1 cellular context compared by ENCODE assay signal in the genomic region with DNA sequence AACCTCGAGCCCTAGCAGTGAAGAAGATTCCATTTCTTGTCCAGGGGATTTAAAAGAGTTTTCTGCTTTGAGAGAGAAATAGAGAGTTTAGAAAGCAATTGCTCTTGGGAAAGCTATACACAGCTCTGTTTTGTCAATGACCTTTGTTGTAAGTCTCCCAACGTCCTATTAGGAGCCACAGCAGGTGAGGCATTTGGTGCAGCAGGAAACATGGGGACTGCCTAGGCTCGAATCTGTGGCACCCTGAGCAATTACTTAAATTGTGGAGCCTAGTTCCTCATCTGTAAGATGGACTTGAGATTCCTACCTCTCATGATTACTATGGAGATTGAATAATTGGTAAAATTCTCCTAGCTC.
TF ChIP-seq lines count a peak whose summit lies in the region.

No MANE protein-coding gene starts in this region.

TF ChIP-seq in IMR-90, 13 proteins besides CTCF, POLR2A, EP300 and RAD21:
- TF ChIP-seq MAZ (IDR thresholded peaks at IDR 0.05; ENCODE audit: borderline replicate concordance, low read depth, low read length) (no peak), RFX5 (IDR thresholded peaks at IDR 0.05; ENCODE audit: low read depth, low read length) (no peak), NFE2L2 (IDR thresholded peaks at IDR 0.05; ENCODE audit: low read depth, low read length) (no peak), MXI1 (IDR thresholded peaks at IDR 0.05; ENCODE audit: borderline replicate concordance, low read depth, low read length) (no peak), SMC3 (IDR thresholded peaks at IDR 0.05; ENCODE audit: low read depth, low read length) (no peak), CHD1 (IDR thresholded peaks at IDR 0.05; ENCODE audit: low read depth, low read length) (no peak), FOS (IDR thresholded peaks at IDR 0.05; ENCODE audit: low read depth, low read length) (no peak), MAFK (IDR thresholded peaks at IDR 0.05; ENCODE audit: low read depth, low read length) (no peak), CEBPB (IDR thresholded peaks at IDR 0.05; ENCODE audit: low read depth, low read length) (no peak), RCOR1 (IDR thresholded peaks at IDR 0.05; ENCODE audit: insufficient replicate concordance, low read length) (no peak), BHLHE40 (IDR thresholded peaks at IDR 0.05; ENCODE audit: low read depth, low read length) (no peak)
- TF ChIP-seq, protein P1, sequence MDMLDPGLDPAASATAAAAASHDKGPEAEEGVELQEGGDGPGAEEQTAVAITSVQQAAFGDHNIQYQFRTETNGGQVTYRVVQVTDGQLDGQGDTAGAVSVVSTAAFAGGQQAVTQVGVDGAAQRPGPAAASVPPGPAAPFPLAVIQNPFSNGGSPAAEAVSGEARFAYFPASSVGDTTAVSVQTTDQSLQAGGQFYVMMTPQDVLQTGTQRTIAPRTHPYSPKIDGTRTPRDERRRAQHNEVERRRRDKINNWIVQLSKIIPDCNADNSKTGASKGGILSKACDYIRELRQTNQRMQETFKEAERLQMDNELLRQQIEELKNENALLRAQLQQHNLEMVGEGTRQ (IDR thresholded peaks at IDR 0.05; ENCODE audit: low read depth, low read length): no peak
- TF ChIP-seq, protein P2, sequence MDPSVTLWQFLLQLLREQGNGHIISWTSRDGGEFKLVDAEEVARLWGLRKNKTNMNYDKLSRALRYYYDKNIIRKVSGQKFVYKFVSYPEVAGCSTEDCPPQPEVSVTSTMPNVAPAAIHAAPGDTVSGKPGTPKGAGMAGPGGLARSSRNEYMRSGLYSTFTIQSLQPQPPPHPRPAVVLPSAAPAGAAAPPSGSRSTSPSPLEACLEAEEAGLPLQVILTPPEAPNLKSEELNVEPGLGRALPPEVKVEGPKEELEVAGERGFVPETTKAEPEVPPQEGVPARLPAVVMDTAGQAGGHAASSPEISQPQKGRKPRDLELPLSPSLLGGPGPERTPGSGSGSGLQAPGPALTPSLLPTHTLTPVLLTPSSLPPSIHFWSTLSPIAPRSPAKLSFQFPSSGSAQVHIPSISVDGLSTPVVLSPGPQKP (IDR thresholded peaks at IDR 0.05; ENCODE audit: borderline replicate concordance, low read depth, low read length): no peak
TF ChIP-seq in IMR-90: peak in this region for 0.
